Comparison of ENCODE assay signal across 9 cellular contexts in genomic region chr4:152408514-152409327, GRCh38.
DNase-seq lines count a peak whose midpoint lies in the region; ATAC-seq, FAIRE-seq and TF ChIP-seq lines count a peak whose summit lies in the region.
"Had no signal": no experiment of that assay in that cellular context is flagged by ENCODE, and none has a peak within 500 bp of the region (broad histone marks: within the 10 kb centered on the region; RNA-seq: fewer than 3 reads in every experiment).

No MANE protein-coding gene starts in this region.

- no peak for FAIRE-seq in bronchial epithelial cell (lab: Jason Lieb, UNC)

- intact Hi-C loops in CD14-positive monocyte (cut with micrococcal nuclease) (no loop called here), lower lobe of right lung (cut with DNase I) (no loop called here)

- peak; percentile 57 to 67 for ATAC-seq in lower lobe of right lung
- ATAC-seq in HG03045 (IDR thresholded peaks at IDR 0.05; ENCODE audit: unreplicated experiment) = no peak

- DNase-seq in CD14-positive monocyte (ENCODE audit: low spot score) = no peak
- peak; percentile 23 for DNase-seq in NCI-H2196 (lab: John Stamatoyannopoulos, UW; ENCODE audit: unreplicated experiment)
- DNase-seq in bronchial epithelial cell (ENCODE audit: low read depth) = peak; percentile 63
- no peak for DNase-seq in lower lobe of right lung
- DNase-seq in NK-92 treated with Interleukin-12 subunit alpha and Interleukin-12 subunit beta, amount 100 ng/mL, for 24 hours (lab: John Stamatoyannopoulos, UW) = no peak
- DNase-seq in SHP77 treated with DMSO at 0.1 percent for 48 hours (lab: John Stamatoyannopoulos, UW) = no peak

- peak overlapping the region in 1 of 7 donors; percentile 63 for H3K27ac Mint-ChIP-seq in CD14-positive monocyte
- H3K27ac Mint-ChIP-seq: naive thymus-derived CD8-positive, alpha-beta T cell had no signal

- H3K27me3 Mint-ChIP-seq in CD14-positive monocyte (ENCODE audit: low read depth in 3 of 3) = no peaks in the 10 kb centered on the region
- H3K27me3 Mint-ChIP-seq: naive thymus-derived CD8-positive, alpha-beta T cell had no signal

- H3K4me1 Mint-ChIP-seq in CD14-positive monocyte = peaks cover 4% of the 10 kb centered on the region

- H3K9me3 ChIP-seq in lower lobe of right lung = no peaks in the 10 kb centered on the region

- no peaks in the 10 kb centered on the region for H3K9me3 Mint-ChIP-seq in CD14-positive monocyte
- H3K9me3 Mint-ChIP-seq: naive thymus-derived CD8-positive, alpha-beta T cell had no signal

- H3K36me3 Mint-ChIP-seq in CD14-positive monocyte = peaks cover 35 to 40% of the 10 kb centered on the region in 2 donors

- no peaks in the 10 kb centered on the region for H3K4me1 ChIP-seq in lower lobe of right lung

- no peak overlapping the region for H3K27ac ChIP-seq in lower lobe of right lung

- no peak overlapping the region for H3K4me3 ChIP-seq in bronchial epithelial cell (ENCODE audit: low read depth, low read length)
- H3K4me3 ChIP-seq in lower lobe of right lung = no peak overlapping the region

- H3K36me3 ChIP-seq in bronchial epithelial cell (ENCODE audit: control insufficient read depth, insufficient read depth, low read length) = no peaks in the 10 kb centered on the region
- H3K36me3 ChIP-seq in lower lobe of right lung = peaks cover 4% of the 10 kb centered on the region

- no peak overlapping the region for H3K4me3 Mint-ChIP-seq in CD14-positive monocyte
- H3K4me3 Mint-ChIP-seq: naive thymus-derived CD8-positive, alpha-beta T cell had no signal

- no peaks in the 10 kb centered on the region for H3K27me3 ChIP-seq in bronchial epithelial cell (ENCODE audit: control insufficient read depth, insufficient read depth, low read length)
- no peaks in the 10 kb centered on the region for H3K27me3 ChIP-seq in lower lobe of right lung (ENCODE audit: low read depth)

- peak; percentile 83 for TF ChIP-seq CTCF in CD14-positive monocyte (IDR thresholded peaks at IDR 0.05)
- TF ChIP-seq CTCF in GM12872 (IDR thresholded peaks at IDR 0.05; ENCODE audit: insufficient read depth, low read depth, low read length) = peak; percentile 58
- peak; percentile 53 for TF ChIP-seq CTCF in bronchial epithelial cell (IDR thresholded peaks at IDR 0.05; ENCODE audit: insufficient read depth, low read length, severe bottlenecking)
- peak; percentile 59 for TF ChIP-seq CTCF in lower lobe of right lung (IDR thresholded peaks at IDR 0.05)

Comparison
In these comparisons a context has a peak if more than half of its experiments do, and no peak if none do; other contexts are left out.
1. DNase-seq: peak in NCI-H2196 (single experiment) and bronchial epithelial cell (single experiment); none in CD14-positive monocyte (single experiment), lower lobe of right lung (single experiment), NK-92 treated with Interleukin-12 subunit alpha and Interleukin-12 subunit beta, amount 100 ng/mL, for 24 hours (single experiment) and SHP77 treated with DMSO at 0.1 percent for 48 hours (single experiment).
2. Peak in every context shown above with its lines, with median percentiles within 50 percentile points of each other: CTCF ChIP-seq.